ENCODE assay signal across 5 cellular contexts in the genomic region with DNA sequence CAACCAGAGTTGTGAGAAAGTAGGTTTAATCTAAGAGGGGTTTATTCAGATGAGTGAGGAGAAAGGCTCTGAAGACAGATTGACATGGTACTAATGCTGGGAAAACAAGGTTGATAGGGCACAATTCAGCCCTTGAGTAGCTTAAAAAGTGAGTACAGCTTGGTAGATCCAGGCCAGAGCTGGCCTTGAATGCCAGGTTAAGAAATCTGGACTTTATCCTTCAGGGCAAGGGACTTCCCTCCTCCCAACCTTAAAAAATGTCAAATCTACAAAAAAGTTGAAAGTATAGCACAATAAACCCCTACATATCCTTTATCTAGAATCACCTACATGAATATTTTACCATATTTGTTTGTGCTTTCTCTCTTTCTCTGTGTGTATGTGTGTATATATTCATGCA. TPM values are rescaled to one million over a fixed set of nuclear protein-coding genes. Genes with fewer than 3 reads are reported as not detected.
"Had no signal": no experiment of that assay in that cellular context is flagged by ENCODE, and none has a peak within 500 bp of the region (broad histone marks: within the 10 kb centered on the region; RNA-seq: fewer than 3 reads in every experiment).

No MANE protein-coding gene starts in this region.

- DNase-seq: H9, HCEC 1CT had no signal

- H3K4me3 ChIP-seq: GM23338 had no signal

- H2AFZ ChIP-seq: GM23338 had no signal

- ATAC-seq: GM23338 had no signal

- H3K4me2 ChIP-seq: GM23338 had no signal

RNA-seq across cellular contexts. Expression of gene TM4SF18, which starts 7.9 kb away (rescaled TPM):
- total RNA-seq: HT-29 had no signal
- polyA plus RNA-seq: IgD-negative memory B cell had no signal

RNA-seq across cellular contexts. Expression of gene TM4SF1, which starts 51.9 kb away (rescaled TPM):
- polyA plus RNA-seq: IgD-negative memory B cell had no signal
